In the genomic region with DNA sequence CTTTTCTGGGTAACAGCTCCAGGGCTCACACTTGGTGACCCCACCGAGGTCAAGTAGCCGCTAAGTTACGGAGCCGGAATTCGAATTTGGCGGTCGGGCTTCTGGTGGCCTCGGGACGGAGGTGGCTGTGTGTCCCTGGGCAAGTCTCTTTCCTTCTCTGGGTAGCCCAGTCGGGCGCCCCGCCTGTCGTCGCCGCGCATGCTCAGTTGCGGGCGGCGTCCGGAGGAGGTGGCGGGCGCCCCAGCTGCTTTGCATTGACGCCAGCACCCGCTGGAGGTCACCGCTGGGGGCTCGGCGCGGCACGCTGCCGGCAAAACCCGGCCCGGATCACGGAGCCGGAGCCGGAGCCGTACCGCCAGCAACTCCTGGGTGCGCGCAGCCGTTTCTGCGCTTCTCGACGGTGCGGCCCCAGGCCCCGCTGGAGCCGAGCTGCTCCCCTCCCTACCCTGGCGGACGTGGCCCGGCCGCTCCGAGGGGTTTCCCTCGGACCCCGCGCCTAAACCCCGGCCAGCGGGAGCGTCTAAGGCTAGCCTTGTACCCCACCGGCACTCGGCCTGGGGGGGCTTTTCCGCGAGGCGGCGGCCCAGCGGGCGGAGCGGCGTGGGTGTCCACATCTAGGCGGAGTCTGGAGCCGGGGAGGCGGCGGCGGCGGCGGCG, we compare ENCODE assay signal across 8 cellular contexts. TPM values are rescaled to one million over a fixed set of nuclear protein-coding genes. Genes with fewer than 3 reads are reported as not detected.
A peak's percentile ranks its signal among the peaks of the same experiment; 100 is the strongest.
DNase-seq lines count a peak whose midpoint lies in the region; ATAC-seq and TF ChIP-seq lines count a peak whose summit lies in the region.

No MANE protein-coding gene starts in this region.

- H3K4me2 ChIP-seq in PC-3 (ENCODE audit: low read length): peak overlapping the region; percentile 81

- no peaks in the 10 kb centered on the region for H3K9me3 ChIP-seq in PC-3 (ENCODE audit: low read length)
- no peaks in the 10 kb centered on the region for H3K9me3 ChIP-seq in naive thymus-derived CD4-positive, alpha-beta T cell (ENCODE audit: control insufficient read depth in 2 of 3, low read length in 3 of 3)

- ATAC-seq in GM21576 (IDR thresholded peaks at IDR 0.05; ENCODE audit: unreplicated experiment): peak; percentile 59
- ATAC-seq in PC-3: peak; percentile 69
- peak; percentile 80 to 83 for ATAC-seq in activated T-cell treated with anti-CD3 and anti-CD28 coated beads, Interleukin-2, amount 50 U/mL, for 72 hours (replicated peaks in 1 of 2)
- ATAC-seq in naive thymus-derived CD4-positive, alpha-beta T cell: peak; percentile 85
- ATAC-seq in stimulated activated memory B cell treated with anti-CD40 and anti-IgM and Interleukin-4, amounts not matched to agents 10 μg/mL and 1 μg/mL and 100 μg/mL, for 72 hours: peak; percentile 89

- peak overlapping the region; percentile 92 for H3K4me3 ChIP-seq in PC-3 (ENCODE audit: low read length)
- H3K4me3 ChIP-seq in naive thymus-derived CD4-positive, alpha-beta T cell (ENCODE audit: low read length): peak overlapping the region; percentile 98

- peaks cover 45% of the 10 kb centered on the region for H3K79me2 ChIP-seq in PC-3 (ENCODE audit: low read length)

- H3K9me3 Mint-ChIP-seq in IgD-negative memory B cell: no peaks in the 10 kb centered on the region
- no peaks in the 10 kb centered on the region for H3K9me3 Mint-ChIP-seq in activated T-cell treated with anti-CD3 and anti-CD28 coated beads, Interleukin-2, amount 50 U/mL, for 72 hours
- H3K9me3 Mint-ChIP-seq in naive thymus-derived CD4-positive, alpha-beta T cell: no peaks in the 10 kb centered on the region
- no peaks in the 10 kb centered on the region for H3K9me3 Mint-ChIP-seq in stimulated activated memory B cell treated with anti-CD40 and anti-IgM and Interleukin-4, amounts not matched to agents 10 μg/mL and 1 μg/mL and 100 μg/mL, for 72 hours

- H3K27ac Mint-ChIP-seq in IgD-negative memory B cell: peak overlapping the region; percentile 84 to 97 (median 89)
- H3K27ac Mint-ChIP-seq in activated T-cell treated with anti-CD3 and anti-CD28 coated beads, Interleukin-2, amount 50 U/mL, for 72 hours: peak overlapping the region; percentile 63
- H3K27ac Mint-ChIP-seq in naive thymus-derived CD4-positive, alpha-beta T cell: peak overlapping the region; percentile 85 to 98 (median 94)
- peak overlapping the region; percentile 88 for H3K27ac Mint-ChIP-seq in stimulated activated memory B cell treated with anti-CD40 and anti-IgM and Interleukin-4, amounts not matched to agents 10 μg/mL and 1 μg/mL and 100 μg/mL, for 72 hours

- H3K36me3 Mint-ChIP-seq in IgD-negative memory B cell: no peaks in the 10 kb centered on the region
- peaks cover 2% of the 10 kb centered on the region in 2 donors for H3K36me3 Mint-ChIP-seq in activated T-cell treated with anti-CD3 and anti-CD28 coated beads, Interleukin-2, amount 50 U/mL, for 72 hours (ENCODE audit: insufficient read depth in 2 of 2)
- no peaks in the 10 kb centered on the region for H3K36me3 Mint-ChIP-seq in naive thymus-derived CD4-positive, alpha-beta T cell
- H3K36me3 Mint-ChIP-seq in stimulated activated memory B cell treated with anti-CD40 and anti-IgM and Interleukin-4, amounts not matched to agents 10 μg/mL and 1 μg/mL and 100 μg/mL, for 72 hours: no peaks in the 10 kb centered on the region

- H3K9ac ChIP-seq in PC-3 (ENCODE audit: low read length): peak overlapping the region; percentile 87

- POLR2A ChIA-PET in PC-3 (lab: Charles Lee; ENCODE audit: unreplicated experiment): interaction anchor here (0.6 kb wide), 3 partner anchors 11 to 140 kb away, joined by 3 to 10 read pairs (median 6); no protein-coding TSS in a partner anchor
- POLR2A ChIA-PET in naive thymus-derived CD4-positive, alpha-beta T cell (lab: Charles Lee): interaction anchor here (0.8 to 3.5 kb wide), 19 partner anchors 8 to 382 kb away, joined by 3 to 15 read pairs (median 4); a partner anchor contains a TSS

- H3K4me1 ChIP-seq in PC-3 (ENCODE audit: insufficient read depth, low read length): peaks cover 26% of the 10 kb centered on the region
- peaks cover 8 to 13% of the 10 kb centered on the region in 2 donors for H3K4me1 ChIP-seq in naive thymus-derived CD4-positive, alpha-beta T cell (ENCODE audit: control insufficient read depth in 2 of 2, insufficient read depth in 2 of 2, low read length in 2 of 2)

- H3K27me3 ChIP-seq in PC-3 (ENCODE audit: low read length): no peaks in the 10 kb centered on the region
- no peaks in the 10 kb centered on the region for H3K27me3 ChIP-seq in naive thymus-derived CD4-positive, alpha-beta T cell (ENCODE audit: control insufficient read depth in 2 of 2, insufficient read depth in 2 of 2, low read length in 2 of 2)

- H3K27me3 Mint-ChIP-seq in IgD-negative memory B cell: no peaks in the 10 kb centered on the region
- peaks cover 11% of the 10 kb centered on the region for H3K27me3 Mint-ChIP-seq in activated T-cell treated with anti-CD3 and anti-CD28 coated beads, Interleukin-2, amount 50 U/mL, for 72 hours (ENCODE audit: low read depth)
- peaks cover 0 to 26% (median 0%) of the 10 kb centered on the region in 5 donors for H3K27me3 Mint-ChIP-seq in naive thymus-derived CD4-positive, alpha-beta T cell
- no peaks in the 10 kb centered on the region for H3K27me3 Mint-ChIP-seq in stimulated activated memory B cell treated with anti-CD40 and anti-IgM and Interleukin-4, amounts not matched to agents 10 μg/mL and 1 μg/mL and 100 μg/mL, for 72 hours

- peak overlapping the region; percentile 67 for H2AFZ ChIP-seq in PC-3 (ENCODE audit: low read length)

- TF ChIP-seq CTCF in PC-3 (conservative IDR thresholded peaks at IDR 0.05; ENCODE audit: low read depth, low read length): no peak

- H4K20me1 ChIP-seq in PC-3 (ENCODE audit: low read length): peaks cover 35% of the 10 kb centered on the region

- no peaks in the 10 kb centered on the region for H3K9me2 ChIP-seq in PC-3 (replicated peaks; ENCODE audit: low read length)

- no TSS peak for BruUV-seq in PC-3 (replicated peaks; lab: Mats Ljungman, UMichigan)

- DNase-seq in DMS53 (lab: John Stamatoyannopoulos, UW) (peak; percentile 96), PC-3 (peak; percentile 97), fibroblast of gingiva (ENCODE audit: low read depth) (peak; percentile 97)
- DNase-seq in activated T-cell treated with anti-CD3 and anti-CD28 coated beads, Interleukin-2, amount 50 U/mL, for 72 hours: peak; percentile 96 to 98
- DNase-seq in naive thymus-derived CD4-positive, alpha-beta T cell: peak; percentile 94 to 98 (median 97)

- no peaks in the 10 kb centered on the region for H3K36me3 ChIP-seq in PC-3 (ENCODE audit: low read depth, low read length)
- H3K36me3 ChIP-seq in naive thymus-derived CD4-positive, alpha-beta T cell (ENCODE audit: control insufficient read depth in 2 of 3, insufficient read depth in 3 of 3, low read length in 3 of 3): peaks cover 0 to 10% (median 0%) of the 10 kb centered on the region in 3 experiments

- intact Hi-C loops in PC-3 (cut with micrococcal nuclease): no loop called here
- intact Hi-C loops in naive thymus-derived CD4-positive, alpha-beta T cell (cut with micrococcal nuclease): loop anchor here (1.0 to 5.0 kb wide), 10 partner anchors 64 to 411 kb away; a partner anchor contains a TSS

- H3K27ac ChIP-seq in PC-3 (ENCODE audit: low read length): peak overlapping the region; percentile 87
- H3K27ac ChIP-seq in naive thymus-derived CD4-positive, alpha-beta T cell (ENCODE audit: low read depth, low read length): peak overlapping the region; percentile 89

- peaks cover 6 to 30% (median 21%) of the 10 kb centered on the region in 3 donors for H3K4me1 Mint-ChIP-seq in IgD-negative memory B cell
- H3K4me1 Mint-ChIP-seq in activated T-cell treated with anti-CD3 and anti-CD28 coated beads, Interleukin-2, amount 50 U/mL, for 72 hours (ENCODE audit: low read depth): peaks cover 48% of the 10 kb centered on the region
- peaks cover 26 to 53% (median 44%) of the 10 kb centered on the region in 7 donors for H3K4me1 Mint-ChIP-seq in naive thymus-derived CD4-positive, alpha-beta T cell
- H3K4me1 Mint-ChIP-seq in stimulated activated memory B cell treated with anti-CD40 and anti-IgM and Interleukin-4, amounts not matched to agents 10 μg/mL and 1 μg/mL and 100 μg/mL, for 72 hours: peaks cover 50% of the 10 kb centered on the region

- CTCF ChIA-PET in PC-3 (lab: Charles Lee): interaction anchor here (0.6 kb wide), 1 partner anchor 64 kb away, joined by 3 read pairs; no protein-coding TSS in a partner anchor
- CTCF ChIA-PET in naive thymus-derived CD4-positive, alpha-beta T cell (lab: Charles Lee): interaction anchor here (0.9 to 2.3 kb wide), 2 partner anchors 10 to 50 kb away, joined by 3 to 8 read pairs; no protein-coding TSS in a partner anchor

- peak overlapping the region; percentile 85 to 98 (median 95) for H3K4me3 Mint-ChIP-seq in IgD-negative memory B cell
- H3K4me3 Mint-ChIP-seq in activated T-cell treated with anti-CD3 and anti-CD28 coated beads, Interleukin-2, amount 50 U/mL, for 72 hours: peak overlapping the region; percentile 88 to 98
- peak overlapping the region; percentile 88 to 97 (median 95) for H3K4me3 Mint-ChIP-seq in naive thymus-derived CD4-positive, alpha-beta T cell
- peak overlapping the region; percentile 92 for H3K4me3 Mint-ChIP-seq in stimulated activated memory B cell treated with anti-CD40 and anti-IgM and Interleukin-4, amounts not matched to agents 10 μg/mL and 1 μg/mL and 100 μg/mL, for 72 hours

- no peaks in the 10 kb centered on the region for H3F3A ChIP-seq in PC-3 (ENCODE audit: low read length, unreplicated experiment)

RNA-seq across cellular contexts. Expression of a gene that starts 0.5 kb away (rescaled TPM):
- polyA plus RNA-seq in IgD-negative memory B cell: 3.3 TPM
- total RNA-seq in PC-3 (2014; rRNA removed): 44.2 and 62.0 TPM in 2 replicates
- 10 to 100 TPM; 31.6 to 37.7 TPM for total RNA-seq in activated T-cell treated with anti-CD3 and anti-CD28 coated beads, Interleukin-2, amount 50 U/mL, for 72 hours
- total RNA-seq in naive thymus-derived CD4-positive, alpha-beta T cell: 10 to 100 TPM; 17.4 to 43.3 (median 33.8) TPM
- 1 to 10 TPM; 1.7 to 4.3 TPM for polyA plus RNA-seq in naive thymus-derived CD4-positive, alpha-beta T cell

Comparison
In these comparisons a context has a peak if more than half of its experiments do, and no peak if none do; other contexts are left out.
1. Peak in every context shown above with its lines: DNase-seq, ATAC-seq, H3K4me3 ChIP-seq and H3K27ac ChIP-seq.